Comparison of ENCODE assay signal across 9 cellular contexts in the genomic region with DNA sequence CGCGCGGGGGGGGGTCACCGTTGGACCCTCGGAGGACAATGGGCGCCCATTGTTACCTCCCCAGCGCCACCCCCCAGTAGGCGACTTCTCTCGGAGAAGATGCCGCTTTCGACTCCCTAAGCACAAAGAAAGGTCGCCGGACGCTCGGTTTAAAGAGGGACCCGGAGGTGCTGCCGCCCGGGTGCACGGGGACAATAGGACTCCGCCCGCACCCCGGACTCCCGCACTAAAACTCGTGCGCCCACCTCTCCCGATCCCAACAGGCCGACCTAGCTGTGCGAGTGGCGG. TPM values are rescaled to one million over a fixed set of nuclear protein-coding genes. Genes with fewer than 3 reads are reported as not detected.
DNase-seq lines count a peak whose midpoint lies in the region; ATAC-seq, FAIRE-seq and TF ChIP-seq lines count a peak whose summit lies in the region.
"Had no signal": no experiment of that assay in that cellular context is flagged by ENCODE, and none has a peak within 500 bp of the region (broad histone marks: within the 10 kb centered on the region; RNA-seq: fewer than 3 reads in every experiment).

No MANE protein-coding gene starts in this region.

- intact Hi-C loops in ascending aorta (cut with DNase I), result loop anchor here (2.0 to 5.0 kb wide), 6 partner anchors 54 to 254 kb away; no protein-coding TSS in a partner anchor

- peak overlapping the region; percentile 15 to 56 for H3K9ac ChIP-seq in liver (ENCODE audit: low read depth in 1 of 2, low read length in 2 of 2)

- TF ChIP-seq EP300 in tibial nerve (IDR thresholded peaks at IDR 0.05), result no peak

- ATAC-seq in HG03571 (IDR thresholded peaks at IDR 0.05; ENCODE audit: unreplicated experiment), result peak; percentile 17

- FAIRE-seq in urothelium cell line (lab: Jason Lieb, UNC), result no peak
- FAIRE-seq: colon had no signal

- H3K4me3 Mint-ChIP-seq in activated CD4-positive, alpha-beta T cell treated with anti-CD3 and anti-CD28 coated beads, Interleukin-2, amount 10 ng/mL, durations not matched to agents 7 days and 5 days, result peak overlapping the region; percentile 95

- H3K4me1 Mint-ChIP-seq in activated CD4-positive, alpha-beta T cell treated with anti-CD3 and anti-CD28 coated beads, Interleukin-2, amount 10 ng/mL, durations not matched to agents 7 days and 5 days, result peaks cover 43% of the 10 kb centered on the region

- POLR2A ChIA-PET in activated CD4-positive, alpha-beta T cell treated with anti-CD3 and anti-CD28 coated beads, Interleukin-2, amount 10 ng/mL, durations not matched to agents 7 days and 5 days (lab: Charles Lee), result interaction anchor here (0.7 kb wide), 1 partner anchor 72 kb away, joined by 3 read pairs; no protein-coding TSS in a partner anchor

- WGBS in liver, result under 1% methylated on average over 29 of the region's 29 CpGs
- 0% methylated on average over 26 of the region's 29 CpGs; no CpG with 5 or more reads in 1 of the 2 donors for WGBS in tibial nerve, 2 donors

- peaks cover 5% of the 10 kb centered on the region for H3K27me3 Mint-ChIP-seq in activated CD4-positive, alpha-beta T cell treated with anti-CD3 and anti-CD28 coated beads, Interleukin-2, amount 10 ng/mL, durations not matched to agents 7 days and 5 days

- H3K4me3 ChIP-seq in ascending aorta, result peak overlapping the region; percentile 90 to 97
- peak overlapping the region; percentile 63 to 93 (median 88) for H3K4me3 ChIP-seq in liver (ENCODE audit: low read depth in 1 of 3, low read length in 3 of 3)
- H3K4me3 ChIP-seq in tibial nerve, result peak overlapping the region; percentile 51 to 97 (median 84)

- H3K9me3 Mint-ChIP-seq in activated CD4-positive, alpha-beta T cell treated with anti-CD3 and anti-CD28 coated beads, Interleukin-2, amount 10 ng/mL, durations not matched to agents 7 days and 5 days, result no peaks in the 10 kb centered on the region

- peaks cover 2 to 26% of the 10 kb centered on the region in 2 donors for H3K4me1 ChIP-seq in ascending aorta
- H3K4me1 ChIP-seq in liver (ENCODE audit: control insufficient read depth in 4 of 4, insufficient read depth in 4 of 4, low read length in 3 of 4), result peaks cover 0 to 16% (median 11%) of the 10 kb centered on the region in 4 donors
- H3K4me1 ChIP-seq in tibial nerve, result peaks cover 0 to 46% (median 5%) of the 10 kb centered on the region in 4 donors

- no peaks in the 10 kb centered on the region for H3K9me3 ChIP-seq in ascending aorta
- no peaks in the 10 kb centered on the region for H3K9me3 ChIP-seq in liver (ENCODE audit: control insufficient read depth in 4 of 4, low read length in 3 of 4)
- H3K9me3 ChIP-seq in tibial nerve, result no peaks in the 10 kb centered on the region

- TF ChIP-seq CTCF in ascending aorta (IDR thresholded peaks at IDR 0.05), result no peak
- no peak for TF ChIP-seq CTCF in liver (IDR thresholded peaks at IDR 0.05; ENCODE audit: low read depth, low read length, missing input control)
- no peak for TF ChIP-seq CTCF in tibial nerve (IDR thresholded peaks at IDR 0.05)

- DNase-seq in activated CD4-positive, alpha-beta T cell treated with anti-CD3 and anti-CD28 coated beads, Interleukin-2, amount 10 ng/mL, durations not matched to agents 7 days and 5 days, result no peak
- DNase-seq in activated CD4-positive, alpha-beta T cell treated with anti-CD3 and anti-CD28 coated beads for 48 hours, result no peak
- DNase-seq in ascending aorta (ENCODE audit: low spot score in 2 of 2) (no peak), tibial nerve (ENCODE audit: low spot score in 2 of 2) (no peak), pons (ENCODE audit: low spot score) (no peak), urothelium cell line (ENCODE audit: low spot score) (no peak)

- TF ChIP-seq RAD21 in liver (IDR thresholded peaks at IDR 0.05), result no peak

- TF ChIP-seq POLR2A in tibial nerve (IDR thresholded peaks at IDR 0.05), result no peak

- H3K36me3 ChIP-seq in ascending aorta (peaks cover 0 to 4% of the 10 kb centered on the region in 2 donors), liver (ENCODE audit: control insufficient read depth in 4 of 4, insufficient read depth in 3 of 4, low read depth in 1 of 4, low read length in 3 of 4) (no peaks in the 10 kb centered on the region), tibial nerve (no peaks in the 10 kb centered on the region)

- no peaks in the 10 kb centered on the region for H3K27me3 ChIP-seq in ascending aorta
- H3K27me3 ChIP-seq in liver (ENCODE audit: control insufficient read depth in 4 of 4, insufficient read depth in 4 of 4, low read length in 3 of 4), result no peaks in the 10 kb centered on the region
- no peaks in the 10 kb centered on the region for H3K27me3 ChIP-seq in tibial nerve

- CTCF ChIA-PET in activated CD4-positive, alpha-beta T cell treated with anti-CD3 and anti-CD28 coated beads, Interleukin-2, amount 10 ng/mL, durations not matched to agents 7 days and 5 days (lab: Charles Lee), result interaction anchor here (0.6 to 1.9 kb wide), 5 partner anchors 12 to 276 kb away, joined by 3 to 7 read pairs (median 4); no protein-coding TSS in a partner anchor

- H3K27ac Mint-ChIP-seq in activated CD4-positive, alpha-beta T cell treated with anti-CD3 and anti-CD28 coated beads, Interleukin-2, amount 10 ng/mL, durations not matched to agents 7 days and 5 days, result peak overlapping the region; percentile 86

- peaks cover 22% of the 10 kb centered on the region for H3K36me3 Mint-ChIP-seq in activated CD4-positive, alpha-beta T cell treated with anti-CD3 and anti-CD28 coated beads, Interleukin-2, amount 10 ng/mL, durations not matched to agents 7 days and 5 days (ENCODE audit: low read depth)

- H3K27ac ChIP-seq in ascending aorta, result peak overlapping the region; percentile 86 to 97
- H3K27ac ChIP-seq in liver (ENCODE audit: low read depth in 1 of 2, low read length in 2 of 2), result peak overlapping the region; percentile 61 to 76
- H3K27ac ChIP-seq in tibial nerve, result peak overlapping the region; percentile 74 to 95 (median 89)

TF ChIP-seq in liver, 16 proteins besides CTCF, POLR2A, EP300 and RAD21:
- TF ChIP-seq GABPA (IDR thresholded peaks at IDR 0.05 in 1 of 2, conservative IDR thresholded peaks at IDR 0.05 in 1 of 2), result no peak
- TF ChIP-seq, protein P1, sequence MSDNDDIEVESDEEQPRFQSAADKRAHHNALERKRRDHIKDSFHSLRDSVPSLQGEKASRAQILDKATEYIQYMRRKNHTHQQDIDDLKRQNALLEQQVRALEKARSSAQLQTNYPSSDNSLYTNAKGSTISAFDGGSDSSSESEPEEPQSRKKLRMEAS (IDR thresholded peaks at IDR 0.05), result no peak
- TF ChIP-seq YY1 (IDR thresholded peaks at IDR 0.05), result no peak
- TF ChIP-seq, protein P2, sequence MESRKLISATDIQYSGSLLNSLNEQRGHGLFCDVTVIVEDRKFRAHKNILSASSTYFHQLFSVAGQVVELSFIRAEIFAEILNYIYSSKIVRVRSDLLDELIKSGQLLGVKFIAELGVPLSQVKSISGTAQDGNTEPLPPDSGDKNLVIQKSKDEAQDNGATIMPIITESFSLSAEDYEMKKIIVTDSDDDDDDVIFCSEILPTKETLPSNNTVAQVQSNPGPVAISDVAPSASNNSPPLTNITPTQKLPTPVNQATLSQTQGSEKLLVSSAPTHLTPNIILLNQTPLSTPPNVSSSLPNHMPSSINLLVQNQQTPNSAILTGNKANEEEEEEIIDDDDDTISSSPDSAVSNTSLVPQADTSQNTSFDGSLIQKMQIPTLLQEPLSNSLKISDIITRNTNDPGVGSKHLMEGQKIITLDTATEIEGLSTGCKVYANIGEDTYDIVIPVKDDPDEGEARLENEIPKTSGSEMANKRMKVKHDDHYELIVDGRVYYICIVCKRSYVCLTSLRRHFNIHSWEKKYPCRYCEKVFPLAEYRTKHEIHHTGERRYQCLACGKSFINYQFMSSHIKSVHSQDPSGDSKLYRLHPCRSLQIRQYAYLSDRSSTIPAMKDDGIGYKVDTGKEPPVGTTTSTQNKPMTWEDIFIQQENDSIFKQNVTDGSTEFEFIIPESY (IDR thresholded peaks at IDR 0.05), result no peak
- TF ChIP-seq FOXA2 (IDR thresholded peaks at IDR 0.05), result no peak
- TF ChIP-seq EGR1 (IDR thresholded peaks at IDR 0.05; ENCODE audit: low read depth in 2 of 2), result no peak
- TF ChIP-seq FOXA1 (IDR thresholded peaks at IDR 0.05), result no peak
- no peak for TF ChIP-seq HNF4A (conservative IDR thresholded peaks at IDR 0.05)
- no peak for TF ChIP-seq TAF1 (conservative IDR thresholded peaks at IDR 0.05)
- no peak for TF ChIP-seq SP1 (IDR thresholded peaks at IDR 0.05)
- TF ChIP-seq, protein P3, sequence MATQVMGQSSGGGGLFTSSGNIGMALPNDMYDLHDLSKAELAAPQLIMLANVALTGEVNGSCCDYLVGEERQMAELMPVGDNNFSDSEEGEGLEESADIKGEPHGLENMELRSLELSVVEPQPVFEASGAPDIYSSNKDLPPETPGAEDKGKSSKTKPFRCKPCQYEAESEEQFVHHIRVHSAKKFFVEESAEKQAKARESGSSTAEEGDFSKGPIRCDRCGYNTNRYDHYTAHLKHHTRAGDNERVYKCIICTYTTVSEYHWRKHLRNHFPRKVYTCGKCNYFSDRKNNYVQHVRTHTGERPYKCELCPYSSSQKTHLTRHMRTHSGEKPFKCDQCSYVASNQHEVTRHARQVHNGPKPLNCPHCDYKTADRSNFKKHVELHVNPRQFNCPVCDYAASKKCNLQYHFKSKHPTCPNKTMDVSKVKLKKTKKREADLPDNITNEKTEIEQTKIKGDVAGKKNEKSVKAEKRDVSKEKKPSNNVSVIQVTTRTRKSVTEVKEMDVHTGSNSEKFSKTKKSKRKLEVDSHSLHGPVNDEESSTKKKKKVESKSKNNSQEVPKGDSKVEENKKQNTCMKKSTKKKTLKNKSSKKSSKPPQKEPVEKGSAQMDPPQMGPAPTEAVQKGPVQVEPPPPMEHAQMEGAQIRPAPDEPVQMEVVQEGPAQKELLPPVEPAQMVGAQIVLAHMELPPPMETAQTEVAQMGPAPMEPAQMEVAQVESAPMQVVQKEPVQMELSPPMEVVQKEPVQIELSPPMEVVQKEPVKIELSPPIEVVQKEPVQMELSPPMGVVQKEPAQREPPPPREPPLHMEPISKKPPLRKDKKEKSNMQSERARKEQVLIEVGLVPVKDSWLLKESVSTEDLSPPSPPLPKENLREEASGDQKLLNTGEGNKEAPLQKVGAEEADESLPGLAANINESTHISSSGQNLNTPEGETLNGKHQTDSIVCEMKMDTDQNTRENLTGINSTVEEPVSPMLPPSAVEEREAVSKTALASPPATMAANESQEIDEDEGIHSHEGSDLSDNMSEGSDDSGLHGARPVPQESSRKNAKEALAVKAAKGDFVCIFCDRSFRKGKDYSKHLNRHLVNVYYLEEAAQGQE (IDR thresholded peaks at IDR 0.05), result no peak

RNA-seq across cellular contexts. Expression of a gene that starts 0.3 kb away (rescaled TPM):
- total RNA-seq in activated CD4-positive, alpha-beta T cell treated with anti-CD3 and anti-CD28 coated beads, Interleukin-2, amount 10 ng/mL, durations not matched to agents 7 days and 5 days, result 10 to 100 TPM; 28.2 to 39.8 TPM
- total RNA-seq in ascending aorta (65.5 TPM), liver (1 to 10 TPM; 2.5 to 3.8 TPM), tibial nerve (10 to 100 TPM; 31.8 to 58.6 (median 40.2) TPM)
- polyA plus RNA-seq in liver, result 1 to 10 TPM; 2.7 to 4.1 TPM

Comparison
In these comparisons a context has a peak if more than half of its experiments do, and no peak if none do; other contexts are left out.
1. RNA of a gene that starts 0.3 kb away (total RNA-seq): 65.5 TPM in ascending aorta (single experiment), 31.8 to 58.6 TPM in tibial nerve and 28.2 to 39.8 TPM in activated CD4-positive, alpha-beta T cell treated with anti-CD3 and anti-CD28 coated beads, Interleukin-2, amount 10 ng/mL, durations not matched to agents 7 days and 5 days; 2.5 to 3.8 TPM in liver; every median in the first group is over 4 times any median in the second.
2. Peak in every context shown above with its lines, with median percentiles within 50 percentile points of each other: H3K27ac ChIP-seq and H3K4me3 ChIP-seq.